In the genomic region with DNA sequence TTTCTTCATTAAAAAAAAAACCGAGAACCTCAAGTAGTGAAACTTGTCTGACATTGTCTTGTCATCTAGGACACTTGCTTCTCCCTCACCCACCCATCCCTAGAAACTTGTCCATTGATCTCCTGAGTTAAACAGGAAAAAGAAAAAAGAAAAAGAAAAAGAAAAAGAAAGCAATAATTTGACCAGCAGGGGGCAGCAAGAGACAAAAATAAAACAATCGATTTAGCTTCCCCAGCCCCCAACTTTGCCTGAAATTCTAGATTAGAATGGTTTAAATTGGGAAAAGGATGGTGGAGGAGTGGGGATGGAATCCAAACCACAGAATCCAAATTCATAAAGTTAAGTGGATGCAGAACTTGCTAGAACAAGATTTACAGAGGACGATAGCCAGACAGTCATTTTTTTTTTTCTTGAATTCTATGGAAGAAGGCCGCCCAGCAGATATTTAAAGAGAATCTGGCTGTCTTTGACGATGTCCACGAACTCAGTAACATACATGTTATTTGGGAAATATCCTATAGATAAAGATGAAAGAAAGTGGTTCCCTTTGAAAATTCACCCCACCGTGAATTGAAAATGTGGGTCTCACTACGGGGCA, we compare ENCODE assay signal across 9 cellular contexts.
DNase-seq lines count a peak whose midpoint lies in the region; ATAC-seq, FAIRE-seq and TF ChIP-seq lines count a peak whose summit lies in the region.
"Had no signal": no experiment of that assay in that cellular context is flagged by ENCODE, and none has a peak within 500 bp of the region (broad histone marks: within the 10 kb centered on the region; RNA-seq: fewer than 3 reads in every experiment).

No MANE protein-coding gene starts in this region.

- peaks cover 0 to 8% (median 5%) of the 10 kb centered on the region in 4 experiments; a peak in 6 of 7 replicates for H3K4me1 ChIP-seq in H1 (replicated peaks in 1 of 4; ENCODE audit: control insufficient read depth in 3 of 4, insufficient read depth in 4 of 4, low read length in 3 of 4)

- no peak overlapping the region for H3K18ac ChIP-seq in H1 (ENCODE audit: extremely low read depth, low read length)

- H4K8ac ChIP-seq in H1 (ENCODE audit: extremely low read depth, insufficient read depth, low read length) = no peak overlapping the region

- no peak overlapping the region for H3K4me3 ChIP-seq in H1 (ENCODE audit: extremely low read depth in 1 of 4, insufficient read depth in 2 of 4, low read depth in 3 of 4, low read length in 4 of 4)
- H3K4me3 ChIP-seq: BLaER1 treated with 17β-estradiol and CSF1 and Interleukin-3, amounts not matched to agents 10 nM and 100 nM had no signal

- H3K4me1 Mint-ChIP-seq in nephron progenitor cell = peaks cover 40% of the 10 kb centered on the region

- CTCF ChIA-PET in H1 (lab: Charles Lee; ENCODE audit: partially characterized antibody) = interaction anchor here (0.6 to 5.4 kb wide), 22 partner anchors 10 to 1736 kb away, joined by 3 to 44 read pairs (median 3); no protein-coding TSS in a partner anchor

- H2AFZ ChIP-seq in H1 (ENCODE audit: low read length) = no peak overlapping the region

- H2BK12ac ChIP-seq in H1 (ENCODE audit: low read depth, low read length) = no peak overlapping the region

- DNase-seq in DMS153 treated with DMSO at 0.1 percent for 48 hours (lab: John Stamatoyannopoulos, UW; ENCODE audit: unreplicated experiment) (peak; percentile 38), DMS153 (lab: John Stamatoyannopoulos, UW) (no peak), HS-27A (ENCODE audit: low read depth) (peak; percentile 30), OCI-M1 (lab: John Stamatoyannopoulos, UW) (peak; percentile 80), H1 (ENCODE audit: low read depth in 1 of 2, low spot score in 2 of 2) (no peak), nephron progenitor cell (peak; percentile 41)

- no peaks in the 10 kb centered on the region for H3K36me3 ChIP-seq in H1 (ENCODE audit: control insufficient read depth in 2 of 4, insufficient read depth in 4 of 4, low read length in 3 of 4)
- H3K36me3 ChIP-seq: BLaER1 treated with 17β-estradiol and CSF1 and Interleukin-3, amounts not matched to agents 10 nM and 100 nM had no signal

- H2BK120ac ChIP-seq in H1 (replicated peaks; ENCODE audit: low read depth, low read length) = no peak overlapping the region

- no peak for ATAC-seq in GM21717 (IDR thresholded peaks at IDR 0.05; ENCODE audit: unreplicated experiment)
- no peak for ATAC-seq in GM18861 (IDR thresholded peaks at IDR 0.05; ENCODE audit: unreplicated experiment)

- no peak overlapping the region for H3K27ac Mint-ChIP-seq in nephron progenitor cell

- no peak overlapping the region for H3K27ac ChIP-seq in H1 (ENCODE audit: low read depth, low read length)
- H3K27ac ChIP-seq: BLaER1 treated with 17β-estradiol and CSF1 and Interleukin-3, amounts not matched to agents 10 nM and 100 nM had no signal

- peak; percentile 62 for FAIRE-seq in H1 (lab: Jason Lieb, UNC)

- no peaks in the 10 kb centered on the region for H3K79me1 ChIP-seq in H1 (ENCODE audit: low read depth, low read length)

- H3K23ac ChIP-seq in H1 (ENCODE audit: insufficient read length) = no peak overlapping the region

- TF ChIP-seq CTCF in H1 (IDR thresholded peaks at IDR 0.05; ENCODE audit: control extremely low read depth in 1 of 3, insufficient read depth in 1 of 3, low read depth in 1 of 3, low read length in 3 of 3) = peak in 2 of 3 experiments; percentile 33 to 50; a peak in 2 of 4 replicates
- peak; percentile 60 for TF ChIP-seq CTCF in nephron progenitor cell (IDR thresholded peaks at IDR 0.05)

- no peaks in the 10 kb centered on the region for H3K27me3 ChIP-seq in H1 (replicated peaks in 1 of 4; ENCODE audit: control insufficient read depth in 3 of 4, extremely low read depth in 1 of 4, insufficient read depth in 3 of 4, low read length in 3 of 4)
- H3K27me3 ChIP-seq: BLaER1 treated with 17β-estradiol and CSF1 and Interleukin-3, amounts not matched to agents 10 nM and 100 nM had no signal

- peak; percentile 74 to 76 for TF ChIP-seq RAD21 in H1 (IDR thresholded peaks at IDR 0.05 in 1 of 2, conservative IDR thresholded peaks at IDR 0.05 in 1 of 2; ENCODE audit: low read depth in 2 of 2, low read length in 2 of 2)

- 75% methylated on average over 8 of the region's 8 CpGs; no CpG with 5 or more reads in 1 of the 2 experiments for WGBS in H1 (ENCODE audit: extremely low coverage in 1 of 2, insufficient coverage in 1 of 2, insufficient read length in 1 of 2, insufficient replicate concordance in 2 of 2, low coverage in 1 of 2, low lambda C conversion rate in 2 of 2, missing lambda C conversion rate in 1 of 2), 2 experiments

- peaks cover 9% of the 10 kb centered on the region for H3K27me3 Mint-ChIP-seq in nephron progenitor cell (ENCODE audit: low read depth, poor library complexity)

- TF ChIP-seq EP300 in H1 (IDR thresholded peaks at IDR 0.05; ENCODE audit: borderline replicate concordance in 1 of 2, low read depth in 2 of 2, low read length in 2 of 2) = no peak

- H3K14ac ChIP-seq in H1 (ENCODE audit: insufficient read length) = no peak overlapping the region

- POLR2A ChIA-PET in H1 (lab: Charles Lee; ENCODE audit: partially characterized antibody) = no interaction called here

- no peak overlapping the region for H4K5ac ChIP-seq in H1 (ENCODE audit: insufficient read length, low read depth, low read length)

- no peak overlapping the region for H2BK15ac ChIP-seq in H1 (ENCODE audit: low read length)

- no peak overlapping the region for H2BK5ac ChIP-seq in H1 (ENCODE audit: low read depth, low read length)

- no peak for TF ChIP-seq POLR2A in H1 (IDR thresholded peaks at IDR 0.05; ENCODE audit: control extremely low read depth in 1 of 2, low read depth in 2 of 2, low read length in 2 of 2)

- H3K36me3 Mint-ChIP-seq in nephron progenitor cell (ENCODE audit: low read depth) = no peaks in the 10 kb centered on the region

- peaks cover 16% of the 10 kb centered on the region for H3K9me3 Mint-ChIP-seq in nephron progenitor cell

- no peaks in the 10 kb centered on the region for H3K9me3 ChIP-seq in H1 (ENCODE audit: insufficient read depth in 2 of 2, low read depth in 1 of 2, low read length in 1 of 2)
- H3K9me3 ChIP-seq: BLaER1 treated with 17β-estradiol and CSF1 and Interleukin-3, amounts not matched to agents 10 nM and 100 nM had no signal

- peaks cover 0 to 1% of the 10 kb centered on the region in 2 experiments for H4K20me1 ChIP-seq in H1 (replicated peaks in 1 of 2; ENCODE audit: control insufficient read depth in 1 of 2, insufficient read depth in 2 of 2, low read length in 2 of 2)
- H4K20me1 ChIP-seq: BLaER1 treated with 17β-estradiol and CSF1 and Interleukin-3, amounts not matched to agents 10 nM and 100 nM had no signal

- no peak overlapping the region for H3K4me2 ChIP-seq in H1 (ENCODE audit: insufficient read depth in 1 of 2, low read depth in 2 of 2, low read length in 2 of 2)

- no peak overlapping the region for H3K4ac ChIP-seq in H1 (replicated peaks; ENCODE audit: insufficient read length, low read depth, low read length)

- H3K4me3 Mint-ChIP-seq in nephron progenitor cell = no peak overlapping the region

- H4K91ac ChIP-seq in H1 (replicated peaks; ENCODE audit: insufficient read length, low read length) = no peak overlapping the region

- no peaks in the 10 kb centered on the region for H3K79me2 ChIP-seq in H1 (ENCODE audit: control insufficient read depth in 1 of 2, insufficient read depth in 2 of 2, low read length in 2 of 2)

- no peaks in the 10 kb centered on the region for H3K23me2 ChIP-seq in H1 (ENCODE audit: low read depth, low read length)

- no peak overlapping the region for H2BK20ac ChIP-seq in H1 (ENCODE audit: low read length)

- H2AK5ac ChIP-seq in H1 (ENCODE audit: low read depth, low read length) = no peak overlapping the region

- no peak overlapping the region for H3K56ac ChIP-seq in H1 (replicated peaks; ENCODE audit: insufficient read length, low read depth, low read length)

- H3K9ac ChIP-seq in H1 (replicated peaks in 1 of 4; ENCODE audit: extremely low read depth in 1 of 4, low read depth in 3 of 4, low read length in 3 of 4) = no peak overlapping the region
- H3K9ac ChIP-seq: BLaER1 treated with 17β-estradiol and CSF1 and Interleukin-3, amounts not matched to agents 10 nM and 100 nM had no signal

TF ChIP-seq in H1, 55 proteins besides CTCF, POLR2A, EP300 and RAD21:
- TF ChIP-seq SIX5 (IDR thresholded peaks at IDR 0.05; ENCODE audit: low read depth, low read length) (no peak), CHD2 (IDR thresholded peaks at IDR 0.05; ENCODE audit: low read length) (no peak), POU5F1 (IDR thresholded peaks at IDR 0.05; ENCODE audit: low read depth, low read length) (no peak), TCF12 (IDR thresholded peaks at IDR 0.05; ENCODE audit: low read depth, low read length) (no peak)

Comparison
In these comparisons a context has a peak if more than half of its experiments do, and no peak if none do; other contexts are left out.
1. DNase-seq: peak in DMS153 treated with DMSO at 0.1 percent for 48 hours (single experiment), HS-27A (single experiment), OCI-M1 (single experiment) and nephron progenitor cell (single experiment); none in DMS153 (single experiment) and H1 (0 of 2).